In the genomic region with DNA sequence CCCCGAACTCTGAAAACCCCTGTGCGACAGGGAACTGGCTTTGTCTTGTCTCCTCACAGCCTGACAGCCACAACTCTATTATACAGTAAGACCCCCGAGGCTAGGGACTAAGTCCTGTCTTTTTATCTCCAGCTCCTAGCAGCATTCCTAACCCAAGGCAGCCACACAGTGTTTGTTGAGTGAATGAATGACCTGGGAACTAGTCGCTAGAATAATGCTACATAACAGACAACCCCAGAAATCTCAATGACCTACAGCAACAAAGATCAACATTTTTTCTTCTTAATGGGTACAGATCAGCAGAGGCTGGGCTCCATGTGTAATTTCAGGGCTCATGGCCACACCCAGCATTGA, we compare ENCODE assay signal across 9 cellular contexts.
DNase-seq lines count a peak whose midpoint lies in the region; ATAC-seq and TF ChIP-seq lines count a peak whose summit lies in the region.
"Had no signal": no experiment of that assay in that cellular context is flagged by ENCODE, and none has a peak within 500 bp of the region (broad histone marks: within the 10 kb centered on the region; RNA-seq: fewer than 3 reads in every experiment).

No MANE protein-coding gene starts in this region.

- intact Hi-C loops in CD8-positive, alpha-beta T cell (cut with DNase I, micrococcal nuclease), result loop anchor here (2.0 to 10.0 kb wide), 2 partner anchors 14 to 248 kb away; partner anchors contain the start of gene TMC8 (in 2 of the 2)
- intact Hi-C loops in esophagus squamous epithelium (cut with DNase I) (no loop called here), prostate gland (cut with DNase I) (no loop called here)

- H3K4me3 ChIP-seq in CD8-positive, alpha-beta T cell (ENCODE audit: low read depth, low read length), result peak overlapping the region; percentile 54
- H3K4me3 ChIP-seq in esophagus squamous epithelium (peak overlapping the region in 2 of 4 donors; percentile 50 to 64), prostate gland (peak overlapping the region; percentile 35 to 39)

- peaks cover 43% of the 10 kb centered on the region for H3K4me1 ChIP-seq in CD8-positive, alpha-beta T cell (ENCODE audit: insufficient read depth, low read length)
- H3K4me1 ChIP-seq in esophagus squamous epithelium (peaks cover 16 to 37% (median 20%) of the 10 kb centered on the region in 3 donors), prostate gland (replicated peaks) (no peaks in the 10 kb centered on the region)

- no peaks in the 10 kb centered on the region for H3K27me3 ChIP-seq in CD8-positive, alpha-beta T cell (ENCODE audit: insufficient read depth, low read length)
- peaks cover 0 to 94% (median 0%) of the 10 kb centered on the region in 4 donors for H3K27me3 ChIP-seq in esophagus squamous epithelium
- H3K27me3 ChIP-seq in prostate gland (replicated peaks; ENCODE audit: insufficient read depth), result no peaks in the 10 kb centered on the region

- TF ChIP-seq CTCF in CD8-positive, alpha-beta T cell (IDR thresholded peaks at IDR 0.05), result no peak
- TF ChIP-seq CTCF in esophagus squamous epithelium (IDR thresholded peaks at IDR 0.05) (no peak), prostate gland (IDR thresholded peaks at IDR 0.05) (no peak)

- peaks cover 61% of the 10 kb centered on the region for H3K4me1 Mint-ChIP-seq in CD8-positive, alpha-beta T cell (ENCODE audit: low read depth)
- H3K4me1 Mint-ChIP-seq in T-helper 17 cell, result peaks cover 43% of the 10 kb centered on the region

- no peak for TF ChIP-seq POLR2A in esophagus squamous epithelium (IDR thresholded peaks at IDR 0.05)
- no peak for TF ChIP-seq POLR2A in prostate gland (IDR thresholded peaks at IDR 0.05)

- H3K36me3 ChIP-seq in CD8-positive, alpha-beta T cell (ENCODE audit: insufficient read depth, low read length), result no peaks in the 10 kb centered on the region
- H3K36me3 ChIP-seq in esophagus squamous epithelium (no peaks in the 10 kb centered on the region), prostate gland (no peaks in the 10 kb centered on the region)

- peak overlapping the region; percentile 92 for H3K4me3 Mint-ChIP-seq in CD8-positive, alpha-beta T cell
- peak overlapping the region; percentile 92 for H3K4me3 Mint-ChIP-seq in T-helper 17 cell

- WGBS in esophagus squamous epithelium, 2 donors, result 33 to 100% methylated on average over 1 to 2 of the region's 4 CpGs
- 55% methylated on average over 4 of the region's 4 CpGs for WGBS in prostate gland

- H3K27ac ChIP-seq in CD8-positive, alpha-beta T cell (ENCODE audit: low read depth, low read length), result peak overlapping the region; percentile 87
- H3K27ac ChIP-seq in esophagus squamous epithelium, result peak overlapping the region in 3 of 4 donors; percentile 68 to 81 (median 79)
- peak overlapping the region in 1 of 2 donors; percentile 60 for H3K27ac ChIP-seq in prostate gland

- H3K36me3 Mint-ChIP-seq in CD8-positive, alpha-beta T cell, result no peaks in the 10 kb centered on the region
- no peaks in the 10 kb centered on the region for H3K36me3 Mint-ChIP-seq in T-helper 17 cell (ENCODE audit: low read depth)

- no peak for DNase-seq in CD8-positive, alpha-beta T cell
- DNase-seq in T-helper 17 cell (no peak), esophagus squamous epithelium (lab: John Stamatoyannopoulos, UW) (no peak), prostate gland (ENCODE audit: low spot score) (no peak), HEK293T (ENCODE audit: extremely low spot score) (no peak)
- DNase-seq: GOT3 had no signal

- POLR2A ChIA-PET in CD8-positive, alpha-beta T cell (lab: Charles Lee), result interaction anchor here (0.6 to 8.8 kb wide), 10 partner anchors 15 to 103 kb away, joined by 3 to 138 read pairs (median 3); partner anchors contain the start of gene TNRC6C
- POLR2A ChIA-PET in HEK293T (lab: Yijun Ruan, JAX), result interaction anchor here (0.9 to 1.7 kb wide), 2 partner anchors 71 kb away, joined by 5 to 8 read pairs; partner anchors contain the start of gene TNRC6C

- H3K27me3 Mint-ChIP-seq in CD8-positive, alpha-beta T cell (ENCODE audit: low read depth), result no peaks in the 10 kb centered on the region
- H3K27me3 Mint-ChIP-seq in T-helper 17 cell, result no peaks in the 10 kb centered on the region

- ATAC-seq in CD8-positive, alpha-beta T cell, result no peak
- ATAC-seq in T-helper 17 cell (no peak), SK-N-SH treated with all-trans-retinoic acid at 6 μM for 48 hours (no peak), GM18511 (IDR thresholded peaks at IDR 0.05; ENCODE audit: unreplicated experiment) (no peak), HG03354 (IDR thresholded peaks at IDR 0.05; ENCODE audit: poor library complexity, severe bottlenecking, unreplicated experiment) (no peak)

- CTCF ChIA-PET in CD8-positive, alpha-beta T cell (lab: Charles Lee), result interaction anchor here (1.0 to 3.1 kb wide), 4 partner anchors 12 to 127 kb away, joined by 3 to 9 read pairs (median 4); partner anchors contain the start of gene TNRC6C
- CTCF ChIA-PET in HEK293T (lab: Yijun Ruan, JAX), result interaction anchor here (0.6 kb wide), 2 partner anchors 117 to 355 kb away, joined by 3 read pairs; no protein-coding TSS in a partner anchor

- H3K9me3 ChIP-seq in CD8-positive, alpha-beta T cell (ENCODE audit: low read length), result no peaks in the 10 kb centered on the region
- no peaks in the 10 kb centered on the region for H3K9me3 ChIP-seq in T-helper 17 cell (ENCODE audit: control insufficient read depth, low read length, poor library complexity, severe bottlenecking)
- H3K9me3 ChIP-seq in esophagus squamous epithelium, result no peaks in the 10 kb centered on the region
- H3K9me3 ChIP-seq in prostate gland, result no peaks in the 10 kb centered on the region

- H3K9me3 Mint-ChIP-seq in CD8-positive, alpha-beta T cell, result no peaks in the 10 kb centered on the region

- H3K27ac Mint-ChIP-seq in CD8-positive, alpha-beta T cell, result peak overlapping the region; percentile 99
- H3K27ac Mint-ChIP-seq in T-helper 17 cell, result peak overlapping the region; percentile 98

TF ChIP-seq in HEK293T, 16 proteins besides CTCF, POLR2A, EP300 and RAD21:
- TF ChIP-seq LEF1 (IDR thresholded peaks at IDR 0.05; ENCODE audit: borderline replicate concordance) (no peak), BHLHE40 (IDR thresholded peaks at IDR 0.05; ENCODE audit: borderline replicate concordance) (no peak), FOXA1 (IDR thresholded peaks at IDR 0.05) (no peak), TARDBP (IDR thresholded peaks at IDR 0.05) (no peak), NFRKB (IDR thresholded peaks at IDR 0.05) (no peak), ELF4 (IDR thresholded peaks at IDR 0.05) (no peak), ZNF384 (IDR thresholded peaks at IDR 0.05) (no peak), SUZ12 (IDR thresholded peaks at IDR 0.05) (no peak), L3MBTL2 (conservative IDR thresholded peaks at IDR 0.05) (no peak), CTBP1 (IDR thresholded peaks at IDR 0.05; ENCODE audit: borderline replicate concordance) (no peak), SP1 (IDR thresholded peaks at IDR 0.05) (no peak), FOXK2 (IDR thresholded peaks at IDR 0.05) (no peak), HDGF (IDR thresholded peaks at IDR 0.05; ENCODE audit: borderline replicate concordance) (no peak), FOXM1 (IDR thresholded peaks at IDR 0.05; ENCODE audit: borderline replicate concordance) (no peak), ARNT (IDR thresholded peaks at IDR 0.05) (no peak)
- TF ChIP-seq, protein P1, sequence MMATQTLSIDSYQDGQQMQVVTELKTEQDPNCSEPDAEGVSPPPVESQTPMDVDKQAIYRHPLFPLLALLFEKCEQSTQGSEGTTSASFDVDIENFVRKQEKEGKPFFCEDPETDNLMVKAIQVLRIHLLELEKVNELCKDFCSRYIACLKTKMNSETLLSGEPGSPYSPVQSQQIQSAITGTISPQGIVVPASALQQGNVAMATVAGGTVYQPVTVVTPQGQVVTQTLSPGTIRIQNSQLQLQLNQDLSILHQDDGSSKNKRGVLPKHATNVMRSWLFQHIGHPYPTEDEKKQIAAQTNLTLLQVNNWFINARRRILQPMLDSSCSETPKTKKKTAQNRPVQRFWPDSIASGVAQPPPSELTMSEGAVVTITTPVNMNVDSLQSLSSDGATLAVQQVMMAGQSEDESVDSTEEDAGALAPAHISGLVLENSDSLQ (IDR thresholded peaks at IDR 0.05), result no peak

TF ChIP-seq in SK-N-SH treated with all-trans-retinoic acid at 6 μM for 48 hours, 23 proteins besides CTCF, POLR2A, EP300 and RAD21:
- TF ChIP-seq ZC3H10 (CRISPR knock-in tag; IDR thresholded peaks at IDR 0.05), result no peak
- TF ChIP-seq ESRRG (CRISPR knock-in tag; IDR thresholded peaks at IDR 0.05), result no peak
- TF ChIP-seq, protein P2, sequence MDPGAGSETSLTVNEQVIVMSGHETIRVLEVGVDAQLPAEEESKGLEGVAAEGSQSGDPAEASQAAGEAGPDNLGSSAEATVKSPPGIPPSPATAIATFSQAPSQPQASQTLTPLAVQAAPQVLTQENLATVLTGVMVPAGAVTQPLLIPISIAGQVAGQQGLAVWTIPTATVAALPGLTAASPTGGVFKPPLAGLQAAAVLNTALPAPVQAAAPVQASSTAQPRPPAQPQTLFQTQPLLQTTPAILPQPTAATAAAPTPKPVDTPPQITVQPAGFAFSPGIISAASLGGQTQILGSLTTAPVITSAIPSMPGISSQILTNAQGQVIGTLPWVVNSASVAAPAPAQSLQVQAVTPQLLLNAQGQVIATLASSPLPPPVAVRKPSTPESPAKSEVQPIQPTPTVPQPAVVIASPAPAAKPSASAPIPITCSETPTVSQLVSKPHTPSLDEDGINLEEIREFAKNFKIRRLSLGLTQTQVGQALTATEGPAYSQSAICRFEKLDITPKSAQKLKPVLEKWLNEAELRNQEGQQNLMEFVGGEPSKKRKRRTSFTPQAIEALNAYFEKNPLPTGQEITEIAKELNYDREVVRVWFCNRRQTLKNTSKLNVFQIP (CRISPR knock-in tag; IDR thresholded peaks at IDR 0.05; ENCODE audit: borderline replicate concordance, low read depth), result no peak
- TF ChIP-seq PPARA (CRISPR knock-in tag; IDR thresholded peaks at IDR 0.05; ENCODE audit: borderline replicate concordance), result no peak
- no peak for TF ChIP-seq SNAI2 (CRISPR knock-in tag; IDR thresholded peaks at IDR 0.05)
- TF ChIP-seq OSR1 (CRISPR knock-in tag; IDR thresholded peaks at IDR 0.05), result no peak

Comparison
In these comparisons a context has a peak if more than half of its experiments do, and no peak if none do; other contexts are left out.
1. intact Hi-C loops: an anchor here in CD8-positive, alpha-beta T cell (2.0 to 10.0 kb wide); none called in esophagus squamous epithelium and prostate gland.